13 cellular contexts compared by ENCODE assay signal in the genomic region with DNA sequence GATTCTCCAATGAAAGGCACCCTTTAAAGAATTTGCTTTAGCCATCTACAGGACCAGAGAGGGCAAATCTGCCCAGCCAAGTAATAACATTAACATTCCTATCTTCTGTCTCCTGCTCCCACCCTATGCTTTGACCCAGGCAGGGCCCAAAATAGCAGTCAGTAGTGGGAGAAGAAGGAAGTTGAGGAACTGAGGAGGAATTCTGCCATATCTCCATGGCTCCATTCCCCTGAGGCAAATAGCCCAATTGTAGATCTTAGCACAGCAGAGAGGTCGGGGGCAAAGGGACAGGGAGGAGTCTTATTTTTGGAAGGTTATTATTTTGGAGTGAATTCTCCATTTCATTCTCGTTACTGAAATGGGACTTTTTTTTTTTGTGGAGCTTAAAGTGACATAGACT.
DNase-seq lines count a peak whose midpoint lies in the region; ATAC-seq and TF ChIP-seq lines count a peak whose summit lies in the region.
"Had no signal": no experiment of that assay in that cellular context is flagged by ENCODE, and none has a peak within 500 bp of the region (broad histone marks: within the 10 kb centered on the region; RNA-seq: fewer than 3 reads in every experiment).

No MANE protein-coding gene starts in this region.

- peak overlapping the region; percentile 13 for H3K4me3 Mint-ChIP-seq in MCF 10A (ENCODE audit: unreplicated experiment)
- H3K4me3 Mint-ChIP-seq in activated CD8-positive, alpha-beta T cell treated with anti-CD3 and anti-CD28 coated beads for 36 hours = no peak overlapping the region

- no peak for TF ChIP-seq EP300 in sigmoid colon (IDR thresholded peaks at IDR 0.05)

- H3K36me3 ChIP-seq in sigmoid colon = no peaks in the 10 kb centered on the region

- CTCF ChIA-PET in MCF 10A (lab: Yijun Ruan, JAX) = interaction anchor here (1.2 to 1.6 kb wide), 2 partner anchors 11 to 135 kb away, joined by 3 to 7 read pairs; no protein-coding TSS in a partner anchor
- CTCF ChIA-PET in activated CD8-positive, alpha-beta T cell treated with anti-CD3 and anti-CD28 coated beads for 36 hours (lab: Charles Lee) = no interaction called here

- no peak for DNase-seq in AG10803 (ENCODE audit: low read depth)
- no peak for DNase-seq in MCF 10A (ENCODE audit: unreplicated experiment)
- no peak for DNase-seq in left ventricle myocardium superior
- no peak for DNase-seq in sigmoid colon
- no peak for DNase-seq in activated CD8-positive, alpha-beta T cell treated with anti-CD3 and anti-CD28 coated beads for 36 hours
- no peak for DNase-seq in NCI-H1417 treated with DMSO at 0.1 percent for 48 hours (lab: John Stamatoyannopoulos, UW)
- DNase-seq: NCI-H2029 treated with DMSO at 0.1 percent for 48 hours; NCI-H69; stimulated activated naive CD8-positive, alpha-beta T cell treated with anti-CD3 and anti-CD28 coated beads, Interleukin-15, Interleukin-2, amounts not matched to agents 100 U/mL and 50 U/mL, for 24 hours had no signal

- ATAC-seq in left ventricle myocardium superior (peak; percentile 68), GM18867 (IDR thresholded peaks at IDR 0.05; ENCODE audit: unreplicated experiment) (no peak), HG03108 (IDR thresholded peaks at IDR 0.05; ENCODE audit: unreplicated experiment) (no peak)
- no peak for ATAC-seq in activated CD8-positive, alpha-beta T cell treated with anti-CD3 and anti-CD28 coated beads for 36 hours
- ATAC-seq: Panc1; stimulated activated naive CD8-positive, alpha-beta T cell treated with anti-CD3 and anti-CD28 coated beads, Interleukin-15, Interleukin-2, amounts not matched to agents 100 U/mL and 50 U/mL, for 24 hours had no signal

- no peaks in the 10 kb centered on the region for H3K9me3 Mint-ChIP-seq in MCF 10A (ENCODE audit: unreplicated experiment)
- H3K9me3 Mint-ChIP-seq in activated CD8-positive, alpha-beta T cell treated with anti-CD3 and anti-CD28 coated beads for 36 hours = no peaks in the 10 kb centered on the region
- H3K9me3 Mint-ChIP-seq: mesothelial cell of epicardium had no signal

- no peaks in the 10 kb centered on the region for H3K9me3 ChIP-seq in sigmoid colon

- peaks cover 5% of the 10 kb centered on the region for H3K36me3 Mint-ChIP-seq in MCF 10A (ENCODE audit: insufficient read depth, unreplicated experiment)
- no peaks in the 10 kb centered on the region for H3K36me3 Mint-ChIP-seq in activated CD8-positive, alpha-beta T cell treated with anti-CD3 and anti-CD28 coated beads for 36 hours (ENCODE audit: low read depth)

- TF ChIP-seq CTCF in AG10803 (conservative IDR thresholded peaks at IDR 0.05; ENCODE audit: low read length) = no peak
- no peak for TF ChIP-seq CTCF in MCF 10A (IDR thresholded peaks at IDR 0.05; ENCODE audit: unreplicated experiment)
- no peak for TF ChIP-seq CTCF in sigmoid colon (IDR thresholded peaks at IDR 0.05)
- TF ChIP-seq CTCF in activated CD8-positive, alpha-beta T cell treated with anti-CD3 and anti-CD28 coated beads for 36 hours (IDR thresholded peaks at IDR 0.05) = no peak

- TF ChIP-seq POLR2A in sigmoid colon (IDR thresholded peaks at IDR 0.05) = no peak

- H3K4me1 ChIP-seq in sigmoid colon = peaks cover 0 to 26% (median 16%) of the 10 kb centered on the region in 4 donors

- H3K4me3 ChIP-seq in AG10803 (ENCODE audit: low read length) (peak overlapping the region; percentile 35), sigmoid colon (peak overlapping the region in 2 of 4 donors; percentile 22 to 25)

- POLR2A ChIA-PET in MCF 10A (lab: Yijun Ruan, JAX) = no interaction called here
- POLR2A ChIA-PET in activated CD8-positive, alpha-beta T cell treated with anti-CD3 and anti-CD28 coated beads for 36 hours (lab: Charles Lee) = no interaction called here

- peaks cover 17% of the 10 kb centered on the region for H3K4me1 Mint-ChIP-seq in MCF 10A (ENCODE audit: insufficient read depth, unreplicated experiment)
- H3K4me1 Mint-ChIP-seq in activated CD8-positive, alpha-beta T cell treated with anti-CD3 and anti-CD28 coated beads for 36 hours (ENCODE audit: low read depth) = no peaks in the 10 kb centered on the region

- no peak overlapping the region for H3K27ac Mint-ChIP-seq in MCF 10A (ENCODE audit: low read depth, unreplicated experiment)
- H3K27ac Mint-ChIP-seq in activated CD8-positive, alpha-beta T cell treated with anti-CD3 and anti-CD28 coated beads for 36 hours = no peak overlapping the region

- no peaks in the 10 kb centered on the region for H3K27me3 ChIP-seq in sigmoid colon

- no peaks in the 10 kb centered on the region for H3K27me3 Mint-ChIP-seq in MCF 10A (ENCODE audit: insufficient read depth, unreplicated experiment)
- H3K27me3 Mint-ChIP-seq in activated CD8-positive, alpha-beta T cell treated with anti-CD3 and anti-CD28 coated beads for 36 hours = no peaks in the 10 kb centered on the region

- intact Hi-C loops in MCF 10A (cut with micrococcal nuclease) (no loop called here), left ventricle myocardium superior (cut with micrococcal nuclease) (no loop called here), sigmoid colon (cut with DNase I) (no loop called here)
- intact Hi-C loops in activated CD8-positive, alpha-beta T cell treated with anti-CD3 and anti-CD28 coated beads for 36 hours (cut with micrococcal nuclease) = no loop called here

- peak overlapping the region; percentile 3 to 61 (median 56) for H3K27ac ChIP-seq in sigmoid colon

- WGBS in sigmoid colon, 2 donors = 61 to 66% methylated on average over 2 of the region's 2 CpGs

- BruUV-seq in MCF 10A (replicated peaks; lab: Mats Ljungman, UMichigan) = no TSS peak
